ENCODE assay signal across 16 cellular contexts in genomic region chr16:50767197-50767596, GRCh38.
"Had no signal": no experiment of that assay in that cellular context is flagged by ENCODE, and none has a peak within 500 bp of the region (broad histone marks: within the 10 kb centered on the region; RNA-seq: fewer than 3 reads in every experiment).

No MANE protein-coding gene starts in this region.

- H3K27ac Mint-ChIP-seq: memory B cell, neural progenitor cell had no signal

- DNase-seq: activated CD4-positive, CD25-positive, alpha-beta regulatory T cell treated with anti-CD3 and anti-CD28 coated beads, Interleukin-2, amount 50 U/mL, for 72 hours; activated CD8-positive, alpha-beta memory T cell treated with anti-CD3 and anti-CD28 coated beads for 24 hours; activated gamma-delta T cell treated with Interleukin-2 at 50 U/mL for 16 hours; heart right ventricle; left colon; posterior cingulate gyrus; small intestine; stimulated activated CD4-positive, alpha-beta T cell treated with anti-CD3 and anti-CD28 coated beads, Interleukin-2, amount 100 ng/mL, for 24 hours; transverse colon; WERI-Rb-1 had no signal

- H3K4me3 Mint-ChIP-seq: activated T-helper 1 cell treated with anti-CD3 and anti-CD28 coated beads, Interleukin-12 subunit alpha, Interleukin-12 subunit beta, Interleukin-2, Interleukin-4 antibody, amounts not matched to agents 30 ng/mL and 10 ng/mL and 1 ng/mL, durations not matched to agents 14 hours and 24 hours and 36 hours; memory B cell; neural progenitor cell; stimulated activated effector memory CD8-positive, alpha-beta T cell treated with anti-CD3 and anti-CD28 coated beads, Interleukin-12 subunit alpha, Interleukin-12 subunit beta, amount 100 ng/mL, for 72 hours had no signal

- H3K36me3 ChIP-seq: neural progenitor cell had no signal

- ATAC-seq: heart right ventricle; left colon; sciatic nerve; SK-N-SH treated with all-trans-retinoic acid at 6 μM for 48 hours; stimulated activated effector memory CD8-positive, alpha-beta T cell treated with anti-CD3 and anti-CD28 coated beads, Interleukin-12 subunit alpha, Interleukin-12 subunit beta, amount 100 ng/mL, for 72 hours had no signal

- H3K27me3 Mint-ChIP-seq: memory B cell had no signal

- H3K4me3 ChIP-seq: heart right ventricle, neural progenitor cell, transverse colon had no signal
